9 cellular contexts compared by ENCODE assay signal in genomic region chr2:227462463-227462951, GRCh38. TPM values are rescaled to one million over a fixed set of nuclear protein-coding genes. Genes with fewer than 3 reads are reported as not detected.
DNase-seq lines count a peak whose midpoint lies in the region; ATAC-seq and FAIRE-seq lines count a peak whose summit lies in the region.
"Had no signal": no experiment of that assay in that cellular context is flagged by ENCODE, and none has a peak within 500 bp of the region (broad histone marks: within the 10 kb centered on the region; RNA-seq: fewer than 3 reads in every experiment).

No MANE protein-coding gene starts in this region.

- FAIRE-seq in frontal cortex (lab: Jason Lieb, UNC) = no peak
- FAIRE-seq: H1 had no signal

- H3K79me1 ChIP-seq in mesendoderm (ENCODE audit: low read length) = no peaks in the 10 kb centered on the region

- no peak overlapping the region for H3K9ac ChIP-seq in mesendoderm (ENCODE audit: low read length)

- H4K8ac ChIP-seq in mesendoderm (ENCODE audit: low read depth, low read length) = no peak overlapping the region

- H3K27me3 ChIP-seq in mesendoderm (ENCODE audit: insufficient read depth, low read length, poor library complexity) = no peaks in the 10 kb centered on the region

- H3K4me2 ChIP-seq in mesendoderm (ENCODE audit: low read length) = no peak overlapping the region

- no peak overlapping the region for H3K23ac ChIP-seq in mesendoderm (ENCODE audit: low read length)

- H4K5ac ChIP-seq in mesendoderm (ENCODE audit: low read length) = no peak overlapping the region

- WGBS in mesendoderm (ENCODE audit: extremely low coverage, insufficient coverage, low lambda C conversion rate) = no CpG with 5 or more reads among the region's 6 CpGs

- H2BK5ac ChIP-seq in mesendoderm (ENCODE audit: low read length) = no peak overlapping the region

- no peaks in the 10 kb centered on the region for H3K4me1 ChIP-seq in mesendoderm (ENCODE audit: control insufficient read depth, low read depth, low read length)

- H2BK120ac ChIP-seq in mesendoderm (ENCODE audit: low read depth, low read length) = no peak overlapping the region

- no peak overlapping the region for H3K4me3 ChIP-seq in mesendoderm (ENCODE audit: low read length)

- H3K79me2 ChIP-seq in mesendoderm (ENCODE audit: control insufficient read depth, insufficient read depth, low read length) = no peaks in the 10 kb centered on the region

- H3K36me3 ChIP-seq in mesendoderm (ENCODE audit: control insufficient read depth, insufficient read depth, low read length) = no peaks in the 10 kb centered on the region

- ATAC-seq in GM18520 (IDR thresholded peaks at IDR 0.05; ENCODE audit: unreplicated experiment) = peak; percentile 51
- ATAC-seq in GM21529 (IDR thresholded peaks at IDR 0.05; ENCODE audit: unreplicated experiment) = peak; percentile 52
- ATAC-seq in HG03460 (IDR thresholded peaks at IDR 0.05; ENCODE audit: unreplicated experiment) = peak; percentile 62

- H3K27ac ChIP-seq in mesendoderm (ENCODE audit: low read depth, low read length) = no peak overlapping the region

- H3K18ac ChIP-seq in mesendoderm (ENCODE audit: low read length) = no peak overlapping the region

- H3K4ac ChIP-seq in mesendoderm (ENCODE audit: low read depth, low read length) = peak overlapping the region; percentile 22

- H2BK15ac ChIP-seq in mesendoderm (replicated peaks; ENCODE audit: low read depth) = no peak overlapping the region

- no peak overlapping the region for H3K56ac ChIP-seq in mesendoderm (ENCODE audit: low read length)

- intact Hi-C loops in cardiac septum (cut with DNase I) = no loop called here

- no peak overlapping the region for H2AK5ac ChIP-seq in mesendoderm (ENCODE audit: low read length)

- DNase-seq in mesendoderm (no peak), medulla oblongata (ENCODE audit: extremely low spot score) (no peak), frontal cortex (ENCODE audit: low spot score in 2 of 2) (no peak), cardiac septum (ENCODE audit: low spot score) (no peak)
- DNase-seq: NCI-H526 treated with DMSO at 0.1 percent for 48 hours had no signal

RNA-seq across cellular contexts. Expression of gene AGFG1, which starts 9.4 kb away (rescaled TPM):
- 68.7 TPM for polyA plus RNA-seq in mesendoderm (2013, experiment 1 of 2)
- polyA plus RNA-seq in mesendoderm (2013, experiment 2 of 2) = 69.9 TPM
- total RNA-seq in frontal cortex (73.0 TPM), cardiac septum (58.2 TPM)
